10 cellular contexts compared by ENCODE assay signal in genomic region chr6:8082954-8083858, GRCh38. TPM values are rescaled to one million over a fixed set of nuclear protein-coding genes. Genes with fewer than 3 reads are reported as not detected.
DNase-seq lines count a peak whose midpoint lies in the region; ATAC-seq, FAIRE-seq and TF ChIP-seq lines count a peak whose summit lies in the region.
"Had no signal": no experiment of that assay in that cellular context is flagged by ENCODE, and none has a peak within 500 bp of the region (broad histone marks: within the 10 kb centered on the region; RNA-seq: fewer than 3 reads in every experiment).

No MANE protein-coding gene starts in this region.

- peak; percentile 64 for ATAC-seq in left lung
- ATAC-seq in HG02759 (IDR thresholded peaks at IDR 0.05; ENCODE audit: unreplicated experiment): no peak
- ATAC-seq: activated CD8-positive, alpha-beta memory T cell treated with anti-CD3 and anti-CD28 coated beads, Interleukin-2, amount 10 ng/mL, durations not matched to agents 7 days and 5 days had no signal

- peak overlapping the region; percentile 71 for H3K4me3 Mint-ChIP-seq in HFFc6
- H3K4me3 Mint-ChIP-seq in astrocyte (ENCODE audit: unreplicated experiment): peak overlapping the region; percentile 3
- no peak overlapping the region for H3K4me3 Mint-ChIP-seq in CD4-positive, alpha-beta memory T cell
- H3K4me3 Mint-ChIP-seq: activated CD8-positive, alpha-beta memory T cell treated with anti-CD3 and anti-CD28 coated beads, Interleukin-2, amount 10 ng/mL, durations not matched to agents 7 days and 5 days; naive B cell had no signal

- H3K4me3 ChIP-seq in AG04449 (ENCODE audit: low read depth, low read length) (no peak overlapping the region), astrocyte (ENCODE audit: insufficient read depth, low read depth, low read length) (peak overlapping the region; percentile 29), left lung (no peak overlapping the region)
- no peak overlapping the region for H3K4me3 ChIP-seq in CD4-positive, alpha-beta memory T cell (ENCODE audit: low read length in 2 of 2)

- H3K27me3 ChIP-seq in astrocyte (ENCODE audit: insufficient read depth, low read length) (no peaks in the 10 kb centered on the region), left lung (no peaks in the 10 kb centered on the region)
- H3K27me3 ChIP-seq in CD4-positive, alpha-beta memory T cell (ENCODE audit: insufficient read depth, low read length): no peaks in the 10 kb centered on the region

- H3K9me3 ChIP-seq in astrocyte (ENCODE audit: insufficient read depth, low read depth, low read length) (no peaks in the 10 kb centered on the region), left lung (no peaks in the 10 kb centered on the region)
- H3K9me3 ChIP-seq in CD4-positive, alpha-beta memory T cell (ENCODE audit: control insufficient read depth in 1 of 2, low read length in 2 of 2): no peaks in the 10 kb centered on the region

- intact Hi-C loops in left lung (cut with DNase I): no loop called here
- intact Hi-C loops in CD4-positive, alpha-beta memory T cell (cut with micrococcal nuclease): no loop called here

- peaks cover 7% of the 10 kb centered on the region for H3K79me2 ChIP-seq in astrocyte (ENCODE audit: insufficient read depth, low read length)

- DNase-seq in AG04449 (ENCODE audit: low read depth, low spot score) (peak; percentile 50), HFFc6 (peak; percentile 96), astrocyte (ENCODE audit: low read depth) (peak; percentile 93), left lung (no peak), SHP77 (lab: John Stamatoyannopoulos, UW) (no peak), NCI-H2107 (lab: John Stamatoyannopoulos, UW) (no peak)
- no peak for DNase-seq in CD4-positive, alpha-beta memory T cell
- DNase-seq: activated CD8-positive, alpha-beta memory T cell treated with anti-CD3 and anti-CD28 coated beads, Interleukin-2, amount 10 ng/mL, durations not matched to agents 7 days and 5 days; naive B cell had no signal

- peak; percentile 88 for FAIRE-seq in astrocyte (lab: Jason Lieb, UNC)

- H3K9me3 Mint-ChIP-seq in HFFc6 (peaks cover 7% of the 10 kb centered on the region), astrocyte (ENCODE audit: unreplicated experiment) (no peaks in the 10 kb centered on the region)
- peaks cover 0 to 3% (median 0%) of the 10 kb centered on the region in 8 donors for H3K9me3 Mint-ChIP-seq in CD4-positive, alpha-beta memory T cell

- H3K36me3 ChIP-seq in astrocyte (ENCODE audit: insufficient read depth, low read length) (peaks cover 11% of the 10 kb centered on the region), left lung (peaks cover 0 to 20% of the 10 kb centered on the region in 2 donors)
- no peaks in the 10 kb centered on the region for H3K36me3 ChIP-seq in CD4-positive, alpha-beta memory T cell (ENCODE audit: insufficient read depth, low read length)

- peak overlapping the region; percentile 67 for H3K4me2 ChIP-seq in astrocyte (ENCODE audit: low read length)

- CTCF ChIA-PET in AG04449 (lab: Yijun Ruan, JAX): interaction anchor here (0.5 kb wide), 1 partner anchor 11 kb away, joined by 3 read pairs; no protein-coding TSS in a partner anchor
- CTCF ChIA-PET in CD4-positive, alpha-beta memory T cell (lab: Charles Lee; ENCODE audit: partially characterized antibody): no interaction called here

- peak overlapping the region; percentile 70 for H3K9ac ChIP-seq in astrocyte (ENCODE audit: low read length)

- H3K27ac ChIP-seq in astrocyte (ENCODE audit: low read depth, low read length) (peak overlapping the region; percentile 97), left lung (peak overlapping the region; percentile 13 to 62)
- H3K27ac ChIP-seq in CD4-positive, alpha-beta memory T cell (ENCODE audit: low read depth, low read length): no peak overlapping the region

- POLR2A ChIA-PET in AG04449 (lab: Yijun Ruan, JAX): no interaction called here
- POLR2A ChIA-PET in CD4-positive, alpha-beta memory T cell (lab: Charles Lee; ENCODE audit: partially characterized antibody): no interaction called here

- peak overlapping the region; percentile 87 for H3K27ac Mint-ChIP-seq in HFFc6
- peak overlapping the region; percentile 84 for H3K27ac Mint-ChIP-seq in astrocyte (ENCODE audit: unreplicated experiment)
- H3K27ac Mint-ChIP-seq in CD4-positive, alpha-beta memory T cell: peak overlapping the region in 1 of 7 donors; percentile 17
- H3K27ac Mint-ChIP-seq: activated CD8-positive, alpha-beta memory T cell treated with anti-CD3 and anti-CD28 coated beads, Interleukin-2, amount 10 ng/mL, durations not matched to agents 7 days and 5 days had no signal

- peaks cover 47% of the 10 kb centered on the region for H3K4me1 ChIP-seq in astrocyte (ENCODE audit: insufficient read depth, low read length)
- H3K4me1 ChIP-seq in left lung: peaks cover 0 to 60% of the 10 kb centered on the region in 2 donors
- H3K4me1 ChIP-seq in CD4-positive, alpha-beta memory T cell (ENCODE audit: insufficient read depth, low read length): no peaks in the 10 kb centered on the region

- H3K4me1 Mint-ChIP-seq in HFFc6 (ENCODE audit: low read depth) (peaks cover 78% of the 10 kb centered on the region), astrocyte (ENCODE audit: low read depth, unreplicated experiment) (peaks cover 59% of the 10 kb centered on the region)
- H3K4me1 Mint-ChIP-seq in CD4-positive, alpha-beta memory T cell: peaks cover 0 to 7% (median 3%) of the 10 kb centered on the region in 4 donors

- H3K36me3 Mint-ChIP-seq in HFFc6 (ENCODE audit: low read depth): peaks cover 37% of the 10 kb centered on the region
- peaks cover 14% of the 10 kb centered on the region for H3K36me3 Mint-ChIP-seq in astrocyte (ENCODE audit: low read depth, unreplicated experiment)
- H3K36me3 Mint-ChIP-seq in CD4-positive, alpha-beta memory T cell: peaks cover 39 to 48% of the 10 kb centered on the region in 2 donors

- H3K27me3 Mint-ChIP-seq in HFFc6 (ENCODE audit: insufficient read depth) (no peaks in the 10 kb centered on the region; the same call in 1 of the 2 replicates), astrocyte (ENCODE audit: low read depth, unreplicated experiment) (no peaks in the 10 kb centered on the region)
- H3K27me3 Mint-ChIP-seq in CD4-positive, alpha-beta memory T cell: no peaks in the 10 kb centered on the region
- H3K27me3 Mint-ChIP-seq: activated CD8-positive, alpha-beta memory T cell treated with anti-CD3 and anti-CD28 coated beads, Interleukin-2, amount 10 ng/mL, durations not matched to agents 7 days and 5 days; naive B cell had no signal

- no peaks in the 10 kb centered on the region for H4K20me1 ChIP-seq in astrocyte (ENCODE audit: insufficient read depth, low read length)

- no peak overlapping the region for H2AFZ ChIP-seq in astrocyte (ENCODE audit: low read depth, low read length)

- TF ChIP-seq CTCF in AG04449 (IDR thresholded peaks at IDR 0.05; ENCODE audit: insufficient read depth, low read length, missing control alignments): no peak
- TF ChIP-seq CTCF in HFFc6 (IDR thresholded peaks at IDR 0.05): no peak
- no peak for TF ChIP-seq CTCF in astrocyte (IDR thresholded peaks at IDR 0.05; ENCODE audit: insufficient read depth, low read depth, low read length)
- no peak for TF ChIP-seq CTCF in left lung (IDR thresholded peaks at IDR 0.05)

RNA-seq across cellular contexts. Expression of gene BLOC1S5, which starts 19.0 kb away (rescaled TPM):
- total RNA-seq in HFFc6 (2021; fragmentation: NEBNext Ultra II Directional; extraction: Animal tissue kit (Norgen Biotek cat#: 25700)): 10 to 100 TPM in 3 of 6 experiments, 1 to 10 TPM in 3; 8.4 to 13.4 (median 9.5) TPM
- total RNA-seq in astrocyte: 8.2 and 8.4 TPM in 2 replicates
- 10 to 100 TPM; 10.8 to 16.0 TPM for total RNA-seq in left lung
- total RNA-seq in CD4-positive, alpha-beta memory T cell: 10 to 100 TPM; 23.0 to 24.9 TPM
- polyA plus RNA-seq in CD4-positive, alpha-beta memory T cell: 10 to 100 TPM; 27.2 to 36.3 TPM

RNA-seq across cellular contexts. Expression of gene EEF1E1, which starts 19.1 kb away (rescaled TPM):
- total RNA-seq in HFFc6 (2021; fragmentation: NEBNext Ultra II Directional; extraction: Animal tissue kit (Norgen Biotek cat#: 25700)): 10 to 100 TPM; 36.7 to 43.0 (median 41.8) TPM
- total RNA-seq in astrocyte: 35.5 and 44.5 TPM in 2 replicates
- total RNA-seq in left lung: 10 to 100 TPM; 20.3 to 28.5 TPM
- 10 to 100 TPM; 14.8 to 20.7 TPM for total RNA-seq in CD4-positive, alpha-beta memory T cell
- polyA plus RNA-seq in CD4-positive, alpha-beta memory T cell: 10 to 100 TPM; 52.8 to 82.7 TPM

Comparison
In these comparisons a context has a peak if more than half of its experiments do, and no peak if none do; other contexts are left out.
1. DNase-seq: peak in AG04449 (single experiment), HFFc6 (single experiment) and astrocyte (single experiment); none in left lung (0 of 2), CD4-positive, alpha-beta memory T cell (0 of 5), SHP77 (0 of 2) and NCI-H2107 (single experiment).
2. H3K4me3 Mint-ChIP-seq: peak in HFFc6 (single experiment) and astrocyte (single experiment); none in CD4-positive, alpha-beta memory T cell (0 of 8).